Comparison of ENCODE assay signal across 17 cellular contexts in the genomic region with DNA sequence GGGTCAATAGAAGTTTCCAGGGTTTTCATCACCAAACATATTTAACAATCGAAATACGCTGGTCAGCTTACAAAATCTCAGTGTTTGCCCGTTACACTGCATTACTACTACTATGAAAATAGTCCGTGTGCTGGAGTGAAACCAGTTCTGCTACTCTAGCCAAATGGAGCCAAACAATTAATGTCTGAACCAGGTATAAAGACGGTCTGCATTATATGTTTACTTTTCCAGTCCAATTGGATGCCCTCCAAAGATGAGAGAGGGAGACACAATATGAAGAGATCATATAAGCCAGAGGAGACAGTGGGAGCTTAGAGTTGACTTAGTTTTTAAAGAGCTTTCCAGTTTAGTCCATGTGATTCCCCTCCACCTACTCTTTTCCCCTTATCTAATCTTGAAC. TPM values are rescaled to one million over a fixed set of nuclear protein-coding genes. Genes with fewer than 3 reads are reported as not detected.
DNase-seq lines count a peak whose midpoint lies in the region; ATAC-seq, FAIRE-seq and TF ChIP-seq lines count a peak whose summit lies in the region.
"Had no signal": no experiment of that assay in that cellular context is flagged by ENCODE, and none has a peak within 500 bp of the region (broad histone marks: within the 10 kb centered on the region; RNA-seq: fewer than 3 reads in every experiment).

No MANE protein-coding gene starts in this region.

- peaks cover 16% of the 10 kb centered on the region for H3K4me1 Mint-ChIP-seq in nephron

- FAIRE-seq in GM12891 (lab: Jason Lieb, UNC), result peak; percentile 23
- FAIRE-seq: K562 had no signal

- no peak for TF ChIP-seq CTCF in nephron (IDR thresholded peaks at IDR 0.05; ENCODE audit: unreplicated experiment in 3 of 3)

- peak overlapping the region in 2 of 3 experiments; percentile 32 for H3K27ac Mint-ChIP-seq in nephron
- H3K27ac Mint-ChIP-seq: B cell; CD4-positive, alpha-beta T cell; GM23338 had no signal

- H3K9me3 Mint-ChIP-seq in nephron, result no peaks in the 10 kb centered on the region
- H3K9me3 Mint-ChIP-seq: CD4-positive, alpha-beta T cell; GM23338 had no signal

- TF ChIP-seq POLR2A in GM12891 (IDR thresholded peaks at IDR 0.05; ENCODE audit: low read depth, low read length), result no peak

- DNase-seq in GM12891 (ENCODE audit: insufficient read length, low spot score) (no peak), NCI-H1105 (lab: John Stamatoyannopoulos, UW) (peak; percentile 19), NCI-H345 treated with DMSO at 0.1 percent for 48 hours (lab: John Stamatoyannopoulos, UW; ENCODE audit: unreplicated experiment) (peak; percentile 14), D341Med (ENCODE audit: low spot score) (no peak), NCI-H82 (lab: John Stamatoyannopoulos, UW) (no peak)
- DNase-seq: CD4-positive, alpha-beta T cell; DMS 273 treated with DMSO at 0.1 percent for 48 hours; NCI-H1048; NCI-H187 treated with DMSO at 0.1 percent for 48 hours; NCI-H446; PC-9; T-helper 9 cell had no signal

- ATAC-seq in HG03139 (IDR thresholded peaks at IDR 0.05; ENCODE audit: unreplicated experiment), result no peak
- ATAC-seq: GM23338, K562 had no signal

- H3K27me3 Mint-ChIP-seq in nephron (ENCODE audit: low read depth), result no peaks in the 10 kb centered on the region
- H3K27me3 Mint-ChIP-seq: B cell; CD4-positive, alpha-beta T cell had no signal

- no peak overlapping the region for H3K4me3 Mint-ChIP-seq in nephron
- H3K4me3 Mint-ChIP-seq: B cell; CD4-positive, alpha-beta T cell; GM23338 had no signal

- no peaks in the 10 kb centered on the region for H3K36me3 Mint-ChIP-seq in nephron (ENCODE audit: low read depth)

TF ChIP-seq in GM12891, 5 proteins besides CTCF, POLR2A, EP300 and RAD21:
- TF ChIP-seq SPI1 (IDR thresholded peaks at IDR 0.05; ENCODE audit: low read depth, low read length) (no peak), PAX5 (IDR thresholded peaks at IDR 0.05; ENCODE audit: insufficient read depth, low read length, severe bottlenecking) (no peak), TAF1 (IDR thresholded peaks at IDR 0.05; ENCODE audit: low read depth, low read length) (no peak), POLR2AphosphoS5 (IDR thresholded peaks at IDR 0.05; ENCODE audit: low read depth, low read length) (no peak)

RNA-seq across cellular contexts. Expression of gene DUT, which starts 6.3 kb away (rescaled TPM):
- polyA plus RNA-seq in GM12891 (2012; ENCODE audit: low read depth, missing spikeins), result 147 TPM

Comparison
In these comparisons a context has a peak if more than half of its experiments do, and no peak if none do; other contexts are left out.
1. DNase-seq: peak in NCI-H1105 (single experiment) and NCI-H345 treated with DMSO at 0.1 percent for 48 hours (single experiment); none in GM12891 (single experiment), D341Med (single experiment) and NCI-H82 (single experiment).